Comparison of ENCODE assay signal across 11 cellular contexts in genomic region chr3:66797916-66798560, GRCh38.
A peak's percentile ranks its signal among the peaks of the same experiment; 100 is the strongest.
DNase-seq lines count a peak whose midpoint lies in the region; ATAC-seq and TF ChIP-seq lines count a peak whose summit lies in the region.
"Had no signal": no experiment of that assay in that cellular context is flagged by ENCODE, and none has a peak within 500 bp of the region (broad histone marks: within the 10 kb centered on the region; RNA-seq: fewer than 3 reads in every experiment).

No MANE protein-coding gene starts in this region.

- no peak for ATAC-seq in activated T-helper 17 cell treated with anti-CD3 and anti-CD28 coated beads, Interleukin-2, amount 50 U/mL, for 72 hours (replicated peaks)
- no peak for ATAC-seq in HG03342 (IDR thresholded peaks at IDR 0.05; ENCODE audit: unreplicated experiment)

- H3K27me3 Mint-ChIP-seq in glutamatergic neuron (ENCODE audit: unreplicated experiment): no peaks in the 10 kb centered on the region
- H3K27me3 Mint-ChIP-seq in activated T-helper 17 cell treated with anti-CD3 and anti-CD28 coated beads, Interleukin-2, amount 50 U/mL, for 72 hours: peaks cover 10% of the 10 kb centered on the region

- H3K36me3 Mint-ChIP-seq in glutamatergic neuron (ENCODE audit: unreplicated experiment): no peaks in the 10 kb centered on the region
- no peaks in the 10 kb centered on the region for H3K36me3 Mint-ChIP-seq in activated T-helper 17 cell treated with anti-CD3 and anti-CD28 coated beads, Interleukin-2, amount 50 U/mL, for 72 hours (ENCODE audit: low read depth)

- H3K9me3 Mint-ChIP-seq in glutamatergic neuron (ENCODE audit: unreplicated experiment): no peaks in the 10 kb centered on the region
- H3K9me3 Mint-ChIP-seq in activated T-helper 17 cell treated with anti-CD3 and anti-CD28 coated beads, Interleukin-2, amount 50 U/mL, for 72 hours: peaks cover 4% of the 10 kb centered on the region

- H3K4me3 Mint-ChIP-seq in glutamatergic neuron (ENCODE audit: unreplicated experiment): peak overlapping the region; percentile 38
- H3K4me3 Mint-ChIP-seq in activated T-helper 17 cell treated with anti-CD3 and anti-CD28 coated beads, Interleukin-2, amount 50 U/mL, for 72 hours: no peak overlapping the region

- DNase-seq in AG09319 (ENCODE audit: extremely low read depth, low read depth) (peak; percentile 52), amniotic stem cell (lab: John Stamatoyannopoulos, UW) (peak; percentile 40), glutamatergic neuron (peak; percentile 21), non-pigmented ciliary epithelial cell (ENCODE audit: low read depth) (peak; percentile 38), NCI-H1930 (lab: John Stamatoyannopoulos, UW) (no peak)
- no peak for DNase-seq in activated CD8-positive, alpha-beta memory T cell treated with anti-CD3 and anti-CD28 coated beads, Interleukin-2, amount 50 U/mL, for 4 hours
- DNase-seq: effector CD8-positive, alpha-beta T cell; NCI-H2081; stimulated activated CD4-positive, alpha-beta T cell treated with anti-CD3 and anti-CD28 coated beads, Interleukin-12 subunit alpha, Interleukin-12 subunit beta, amount 100 ng/mL, for 4 hours had no signal

- 0 out of 2 replicates have a peak, but pooled peaks have one; percentile 6 for TF ChIP-seq CTCF in AG09319 (IDR thresholded peaks at IDR 0.05; ENCODE audit: low read depth, low read length)
- no peak for TF ChIP-seq CTCF in glutamatergic neuron (IDR thresholded peaks at IDR 0.05; ENCODE audit: partially characterized antibody, unreplicated experiment)

- peaks cover 5% of the 10 kb centered on the region for H3K4me1 Mint-ChIP-seq in glutamatergic neuron (ENCODE audit: low read depth, unreplicated experiment)
- no peaks in the 10 kb centered on the region for H3K4me1 Mint-ChIP-seq in activated T-helper 17 cell treated with anti-CD3 and anti-CD28 coated beads, Interleukin-2, amount 50 U/mL, for 72 hours

- no peak overlapping the region for H3K27ac Mint-ChIP-seq in glutamatergic neuron (ENCODE audit: unreplicated experiment)
- H3K27ac Mint-ChIP-seq in activated T-helper 17 cell treated with anti-CD3 and anti-CD28 coated beads, Interleukin-2, amount 50 U/mL, for 72 hours: no peak overlapping the region

Comparison
In these comparisons a context has a peak if more than half of its experiments do, and no peak if none do; other contexts are left out.
1. DNase-seq: peak in AG09319 (single experiment), amniotic stem cell (single experiment), glutamatergic neuron (single experiment) and non-pigmented ciliary epithelial cell (single experiment); none in activated CD8-positive, alpha-beta memory T cell treated with anti-CD3 and anti-CD28 coated beads, Interleukin-2, amount 50 U/mL, for 4 hours (single experiment) and NCI-H1930 (0 of 2).